In genomic region chr13:40589285-40590109, GRCh38 we compare ENCODE assay signal across 9 cellular contexts.
DNase-seq lines count a peak whose midpoint lies in the region; ATAC-seq and TF ChIP-seq lines count a peak whose summit lies in the region.
"Had no signal": no experiment of that assay in that cellular context is flagged by ENCODE, and none has a peak within 500 bp of the region (broad histone marks: within the 10 kb centered on the region; RNA-seq: fewer than 3 reads in every experiment).

No MANE protein-coding gene starts in this region.

- H3K27ac Mint-ChIP-seq in nephron progenitor cell: peak overlapping the region; percentile 91

- H3K27me3 Mint-ChIP-seq in nephron progenitor cell (ENCODE audit: low read depth, poor library complexity): no peaks in the 10 kb centered on the region

- peaks cover 49% of the 10 kb centered on the region for H3K4me1 Mint-ChIP-seq in nephron progenitor cell

- no peaks in the 10 kb centered on the region for H3K36me3 Mint-ChIP-seq in nephron progenitor cell (ENCODE audit: low read depth)

- DNase-seq in CMK (ENCODE audit: low read depth) (peak; percentile 22), SKM-1 treated with dmso at 0.1 percent for 144 hours (lab: John Stamatoyannopoulos, UW; ENCODE audit: unreplicated experiment) (peak; percentile 87), fibroblast of peridontal ligament (ENCODE audit: extremely low read depth) (peak; percentile 1), nephron progenitor cell (peak; percentile 17), NCI-H1105 treated with DMSO at 0.1 percent for 48 hours (lab: John Stamatoyannopoulos, UW) (no peak), NCI-H1092 (lab: John Stamatoyannopoulos, UW) (no peak)
- DNase-seq: IMR-90 had no signal

- TF ChIP-seq CTCF in nephron progenitor cell (IDR thresholded peaks at IDR 0.05): no peak

- H3K4me3 Mint-ChIP-seq in nephron progenitor cell: no peak overlapping the region

- peak; percentile 86 for ATAC-seq in GM19372 (IDR thresholded peaks at IDR 0.05; ENCODE audit: low read depth, unreplicated experiment)
- peak; percentile 89 for ATAC-seq in HG03432 (IDR thresholded peaks at IDR 0.05; ENCODE audit: unreplicated experiment)

- H3K9me3 Mint-ChIP-seq in nephron progenitor cell: peaks cover 3% of the 10 kb centered on the region

Comparison
In these comparisons a context has a peak if more than half of its experiments do, and no peak if none do; other contexts are left out.
1. DNase-seq: peak in CMK (single experiment), SKM-1 treated with dmso at 0.1 percent for 144 hours (single experiment), fibroblast of peridontal ligament (single experiment) and nephron progenitor cell (single experiment); none in NCI-H1105 treated with DMSO at 0.1 percent for 48 hours (single experiment) and NCI-H1092 (single experiment).